ENCODE assay signal across 10 cellular contexts in genomic region chr15:81294501-81294850, GRCh38. TPM values are rescaled to one million over a fixed set of nuclear protein-coding genes. Genes with fewer than 3 reads are reported as not detected.
DNase-seq lines count a peak whose midpoint lies in the region; ATAC-seq and TF ChIP-seq lines count a peak whose summit lies in the region.
"Had no signal": no experiment of that assay in that cellular context is flagged by ENCODE, and none has a peak within 500 bp of the region (broad histone marks: within the 10 kb centered on the region; RNA-seq: fewer than 3 reads in every experiment).

No MANE protein-coding gene starts in this region.

- H3K4me3 Mint-ChIP-seq in activated T-helper 17 cell treated with anti-CD3 and anti-CD28 coated beads, Interleukin-2, amount 50 U/mL, for 72 hours: peak overlapping the region; percentile 99
- peak overlapping the region; percentile 99 for H3K4me3 Mint-ChIP-seq in natural killer cell

- DNase-seq in GF-D8 (lab: John Stamatoyannopoulos, UW) (peak; percentile 15), natural killer cell (no peak), NCI-H2107 treated with DMSO at 0.1 percent for 48 hours (lab: John Stamatoyannopoulos, UW; ENCODE audit: unreplicated experiment) (no peak), NCI-H2196 treated with DMSO at 0.1 percent for 48 hours (lab: John Stamatoyannopoulos, UW; ENCODE audit: unreplicated experiment) (no peak)
- DNase-seq in stimulated activated naive CD4-positive, alpha-beta T cell (lab: John Stamatoyannopoulos, UW): no peak
- DNase-seq: NCI-H1436 treated with DMSO at 0.1 percent for 48 hours, trophoblast cell had no signal

- peak overlapping the region; percentile 97 for H3K27ac Mint-ChIP-seq in activated T-helper 17 cell treated with anti-CD3 and anti-CD28 coated beads, Interleukin-2, amount 50 U/mL, for 72 hours
- H3K27ac Mint-ChIP-seq in natural killer cell: peak overlapping the region; percentile 97 to 98

- no peak for TF ChIP-seq CTCF in natural killer cell (IDR thresholded peaks at IDR 0.05)

- H3K27me3 Mint-ChIP-seq in activated T-helper 17 cell treated with anti-CD3 and anti-CD28 coated beads, Interleukin-2, amount 50 U/mL, for 72 hours: no peaks in the 10 kb centered on the region
- no peaks in the 10 kb centered on the region for H3K27me3 Mint-ChIP-seq in natural killer cell (ENCODE audit: low read depth in 2 of 2)

- peaks cover 51% of the 10 kb centered on the region for H3K4me1 Mint-ChIP-seq in activated T-helper 17 cell treated with anti-CD3 and anti-CD28 coated beads, Interleukin-2, amount 50 U/mL, for 72 hours
- peaks cover 78 to 89% of the 10 kb centered on the region in 2 donors for H3K4me1 Mint-ChIP-seq in natural killer cell

- H3K9me3 Mint-ChIP-seq in activated T-helper 17 cell treated with anti-CD3 and anti-CD28 coated beads, Interleukin-2, amount 50 U/mL, for 72 hours: no peaks in the 10 kb centered on the region
- H3K9me3 Mint-ChIP-seq in natural killer cell: no peaks in the 10 kb centered on the region

- intact Hi-C loops in natural killer cell (cut with micrococcal nuclease): no loop called here

- peaks cover 63% of the 10 kb centered on the region for H3K36me3 Mint-ChIP-seq in activated T-helper 17 cell treated with anti-CD3 and anti-CD28 coated beads, Interleukin-2, amount 50 U/mL, for 72 hours (ENCODE audit: low read depth)
- no peaks in the 10 kb centered on the region for H3K36me3 Mint-ChIP-seq in natural killer cell

- peak; percentile 3 for ATAC-seq in HG03196 (IDR thresholded peaks at IDR 0.05; ENCODE audit: unreplicated experiment)
- ATAC-seq in activated T-helper 17 cell treated with anti-CD3 and anti-CD28 coated beads, Interleukin-2, amount 50 U/mL, for 72 hours (replicated peaks): no peak
- ATAC-seq in natural killer cell: peak in 1 of 3 donors; percentile 5
- no peak for ATAC-seq in HG03442 (IDR thresholded peaks at IDR 0.05; ENCODE audit: unreplicated experiment)

RNA-seq across cellular contexts. Expression of gene STARD5, which starts 29.5 kb away (rescaled TPM):
- 1 to 10 TPM; 5.9 to 8.8 TPM for total RNA-seq in activated T-helper 17 cell treated with anti-CD3 and anti-CD28 coated beads, Interleukin-2, amount 50 U/mL, for 72 hours
- total RNA-seq in natural killer cell: 1 to 10 TPM; 4.7 to 6.6 (median 6.3) TPM
